ENCODE assay signal across 18 cellular contexts in the genomic region with DNA sequence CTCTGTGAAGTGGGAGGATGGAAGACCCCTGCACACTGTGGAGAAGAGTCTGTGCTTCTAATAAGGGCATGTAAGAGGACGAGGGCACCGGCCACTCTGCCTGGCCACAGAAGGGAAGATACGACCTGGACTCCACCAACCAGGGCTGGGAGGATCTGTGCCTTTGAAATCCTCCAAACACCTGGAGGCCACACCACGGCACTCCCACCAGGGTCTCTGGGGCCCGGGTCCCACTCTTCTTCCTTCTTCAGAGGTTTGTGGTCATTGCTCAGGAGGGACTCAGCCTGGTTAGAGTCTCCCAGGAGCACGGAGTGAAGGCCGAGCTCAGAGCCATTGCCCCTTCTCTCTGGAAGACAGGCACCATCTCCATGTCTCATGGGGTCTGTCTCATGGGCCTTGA. TPM values are rescaled to one million over a fixed set of nuclear protein-coding genes. Genes with fewer than 3 reads are reported as not detected.
DNase-seq lines count a peak whose midpoint lies in the region; ATAC-seq, FAIRE-seq and TF ChIP-seq lines count a peak whose summit lies in the region.
"Had no signal": no experiment of that assay in that cellular context is flagged by ENCODE, and none has a peak within 500 bp of the region (broad histone marks: within the 10 kb centered on the region; RNA-seq: fewer than 3 reads in every experiment).

No MANE protein-coding gene starts in this region.

- FAIRE-seq in H1 (lab: Jason Lieb, UNC) (no peak), frontal cortex (lab: Jason Lieb, UNC) (no peak)
- FAIRE-seq: RCC 7860 had no signal

- H3K27me3 ChIP-seq in HL-60 (ENCODE audit: insufficient read depth, poor library complexity, severe bottlenecking) (no peaks in the 10 kb centered on the region), H1 (replicated peaks in 1 of 4; ENCODE audit: control insufficient read depth in 3 of 4, extremely low read depth in 1 of 4, insufficient read depth in 3 of 4, low read length in 3 of 4) (no peaks in the 10 kb centered on the region), sigmoid colon (no peaks in the 10 kb centered on the region), upper lobe of left lung (no peaks in the 10 kb centered on the region)

- peak overlapping the region; percentile 69 for H3K27ac ChIP-seq in HL-60 (replicated peaks)
- H3K27ac ChIP-seq in H1 (ENCODE audit: low read depth, low read length) = no peak overlapping the region
- peak overlapping the region; percentile 56 to 81 (median 75) for H3K27ac ChIP-seq in sigmoid colon
- peak overlapping the region; percentile 54 to 87 (median 82) for H3K27ac ChIP-seq in upper lobe of left lung
- H3K27ac ChIP-seq: C4-2B had no signal

- no peaks in the 10 kb centered on the region for H3K9me3 ChIP-seq in H1 (ENCODE audit: insufficient read depth in 2 of 2, low read depth in 1 of 2, low read length in 1 of 2)
- no peaks in the 10 kb centered on the region for H3K9me3 ChIP-seq in sigmoid colon
- H3K9me3 ChIP-seq in upper lobe of left lung = no peaks in the 10 kb centered on the region

- H3K9ac ChIP-seq in H1 (replicated peaks in 1 of 4; ENCODE audit: extremely low read depth in 1 of 4, low read depth in 3 of 4, low read length in 3 of 4) = no peak overlapping the region

- ATAC-seq in upper lobe of left lung (ENCODE audit: low FRiP score in 2 of 2) (no peak), GM19023 (IDR thresholded peaks at IDR 0.05; ENCODE audit: unreplicated experiment) (no peak)

- TF ChIP-seq EP300 in H1 (IDR thresholded peaks at IDR 0.05; ENCODE audit: borderline replicate concordance in 1 of 2, low read depth in 2 of 2, low read length in 2 of 2) (no peak), sigmoid colon (IDR thresholded peaks at IDR 0.05) (no peak), upper lobe of left lung (IDR thresholded peaks at IDR 0.05) (no peak)

- no peaks in the 10 kb centered on the region; a peak in 1 of 4 replicates for H3K79me2 ChIP-seq in H1 (ENCODE audit: control insufficient read depth in 1 of 2, insufficient read depth in 2 of 2, low read length in 2 of 2)

- no peak overlapping the region for H2BK20ac ChIP-seq in H1 (ENCODE audit: low read length)

- no peak overlapping the region for H3K14ac ChIP-seq in H1 (ENCODE audit: insufficient read length)

- H2AFZ ChIP-seq in H1 (ENCODE audit: low read length) = no peak overlapping the region

- no peak overlapping the region for H3K4ac ChIP-seq in H1 (replicated peaks; ENCODE audit: insufficient read length, low read depth, low read length)

- CTCF ChIA-PET in H1 (lab: Charles Lee; ENCODE audit: partially characterized antibody) = interaction anchor here (0.6 to 2.1 kb wide), 6 partner anchors 11 to 704 kb away, joined by 3 to 20 read pairs (median 4); no protein-coding TSS in a partner anchor

- H3K23ac ChIP-seq in H1 (ENCODE audit: insufficient read length) = no peak overlapping the region

- TF ChIP-seq RAD21 in H1 (IDR thresholded peaks at IDR 0.05 in 1 of 2, conservative IDR thresholded peaks at IDR 0.05 in 1 of 2; ENCODE audit: low read depth in 2 of 2, low read length in 2 of 2) = no peak

- intact Hi-C loops in sigmoid colon (cut with DNase I) = no loop called here

- DNase-seq in HL-60 (ENCODE audit: low read depth in 1 of 2, low spot score in 1 of 2) = no peak
- DNase-seq in H1 (ENCODE audit: low read depth in 1 of 2, low spot score in 2 of 2) = no peak
- DNase-seq in sigmoid colon = peak; percentile 62
- DNase-seq in upper lobe of left lung = no peak
- DNase-seq in NCI-H128 (lab: John Stamatoyannopoulos, UW; ENCODE audit: unreplicated experiment) = no peak
- DNase-seq in frontal cortex (ENCODE audit: low spot score in 2 of 2) = no peak
- DNase-seq: COR-L47, HCEC 1CT, Karpas-422, MM.1S, NCI-H1105, NCI-H187, NCI-H510A, NCI-H82, SHP77 had no signal

- peak overlapping the region; percentile 66; the same call in 1 of the 2 replicates for H2BK5ac ChIP-seq in H1 (ENCODE audit: low read depth, low read length)

- no peak overlapping the region for H4K91ac ChIP-seq in H1 (replicated peaks; ENCODE audit: insufficient read length, low read length)

- H4K5ac ChIP-seq in H1 (ENCODE audit: insufficient read length, low read depth, low read length) = no peak overlapping the region

- no peak overlapping the region for H2BK120ac ChIP-seq in H1 (replicated peaks; ENCODE audit: low read depth, low read length)

- TF ChIP-seq CTCF in HL-60 (IDR thresholded peaks at IDR 0.05; ENCODE audit: insufficient read depth, low read length) = no peak
- TF ChIP-seq CTCF in H1 (IDR thresholded peaks at IDR 0.05; ENCODE audit: control extremely low read depth in 1 of 3, insufficient read depth in 1 of 3, low read depth in 1 of 3, low read length in 3 of 3) = no peak
- no peak for TF ChIP-seq CTCF in sigmoid colon (IDR thresholded peaks at IDR 0.05)
- no peak for TF ChIP-seq CTCF in upper lobe of left lung (IDR thresholded peaks at IDR 0.05)

- H3K4me3 ChIP-seq in HL-60 (replicated peaks; ENCODE audit: insufficient read depth, low read length) = no peak overlapping the region
- H3K4me3 ChIP-seq in H1 (ENCODE audit: extremely low read depth in 1 of 4, insufficient read depth in 2 of 4, low read depth in 3 of 4, low read length in 4 of 4) = no peak overlapping the region
- no peak overlapping the region for H3K4me3 ChIP-seq in sigmoid colon
- no peak overlapping the region for H3K4me3 ChIP-seq in upper lobe of left lung

- no peak overlapping the region for H4K8ac ChIP-seq in H1 (ENCODE audit: extremely low read depth, insufficient read depth, low read length)

- H2BK15ac ChIP-seq in H1 (ENCODE audit: low read length) = no peak overlapping the region

- H2AK5ac ChIP-seq in H1 (ENCODE audit: low read depth, low read length) = no peak overlapping the region

- POLR2A ChIA-PET in H1 (lab: Charles Lee; ENCODE audit: partially characterized antibody) = interaction anchor here (1.5 kb wide), 1 partner anchor 9 kb away, joined by 3 read pairs; no protein-coding TSS in a partner anchor

- WGBS in H1 (ENCODE audit: extremely low coverage in 1 of 2, insufficient coverage in 1 of 2, insufficient read length in 1 of 2, insufficient replicate concordance in 2 of 2, low coverage in 1 of 2, low lambda C conversion rate in 2 of 2, missing lambda C conversion rate in 1 of 2), 2 experiments = 93% methylated on average over 7 of the region's 7 CpGs; no CpG with 5 or more reads in 1 of the 2 experiments
- 87 to 90% methylated on average over 7 of the region's 7 CpGs for WGBS in sigmoid colon, 2 donors
- WGBS in upper lobe of left lung, 2 donors = 87 to 91% methylated on average over 7 of the region's 7 CpGs

- H3K4me1 ChIP-seq in H1 (replicated peaks in 1 of 4; ENCODE audit: control insufficient read depth in 3 of 4, insufficient read depth in 4 of 4, low read length in 3 of 4) = no peaks in the 10 kb centered on the region
- peaks cover 0 to 30% (median 20%) of the 10 kb centered on the region in 4 donors for H3K4me1 ChIP-seq in sigmoid colon
- H3K4me1 ChIP-seq in upper lobe of left lung = peaks cover 30 to 66% (median 46%) of the 10 kb centered on the region in 4 donors

- H3K56ac ChIP-seq in H1 (replicated peaks; ENCODE audit: insufficient read length, low read depth, low read length) = no peak overlapping the region

- H2BK12ac ChIP-seq in H1 (ENCODE audit: low read depth, low read length) = no peak overlapping the region

- H3K79me1 ChIP-seq in H1 (ENCODE audit: low read depth, low read length) = peaks cover 3% of the 10 kb centered on the region; the same call in 1 of the 2 replicates

- TF ChIP-seq POLR2A in H1 (IDR thresholded peaks at IDR 0.05; ENCODE audit: control extremely low read depth in 1 of 2, low read depth in 2 of 2, low read length in 2 of 2) = no peak
- no peak for TF ChIP-seq POLR2A in sigmoid colon (IDR thresholded peaks at IDR 0.05)
- TF ChIP-seq POLR2A in upper lobe of left lung (IDR thresholded peaks at IDR 0.05) = no peak

- no peaks in the 10 kb centered on the region for H3K36me3 ChIP-seq in H1 (ENCODE audit: control insufficient read depth in 2 of 4, insufficient read depth in 4 of 4, low read length in 3 of 4)
- peaks cover 0 to 9% (median 2%) of the 10 kb centered on the region in 4 donors for H3K36me3 ChIP-seq in sigmoid colon
- peaks cover 0 to 31% (median 6%) of the 10 kb centered on the region in 4 donors for H3K36me3 ChIP-seq in upper lobe of left lung

- no peak overlapping the region for H3K4me2 ChIP-seq in H1 (ENCODE audit: insufficient read depth in 1 of 2, low read depth in 2 of 2, low read length in 2 of 2)

- H3K23me2 ChIP-seq in H1 (ENCODE audit: low read depth, low read length) = no peaks in the 10 kb centered on the region

- H4K20me1 ChIP-seq in H1 (replicated peaks in 1 of 2; ENCODE audit: control insufficient read depth in 1 of 2, insufficient read depth in 2 of 2, low read length in 2 of 2) = no peaks in the 10 kb centered on the region

- H3K18ac ChIP-seq in H1 (ENCODE audit: extremely low read depth, low read length) = no peak overlapping the region

TF ChIP-seq in H1, 55 proteins besides CTCF, POLR2A, EP300 and RAD21 (continues in another document):
- TF ChIP-seq POLR2AphosphoS5 (IDR thresholded peaks at IDR 0.05; ENCODE audit: low read depth, low read length) = no peak
- no peak for TF ChIP-seq TBP (IDR thresholded peaks at IDR 0.05; ENCODE audit: low read depth, low read length)
- no peak for TF ChIP-seq RBBP5 (IDR thresholded peaks at IDR 0.05; ENCODE audit: borderline replicate concordance, low read depth, low read length)
- TF ChIP-seq SAP30 (IDR thresholded peaks at IDR 0.05; ENCODE audit: insufficient read depth, insufficient replicate concordance, low read length) = no peak
- TF ChIP-seq NANOG (IDR thresholded peaks at IDR 0.05; ENCODE audit: insufficient read depth, low read depth, low read length, poor library complexity, severe bottlenecking) = no peak
- TF ChIP-seq, protein P1, sequence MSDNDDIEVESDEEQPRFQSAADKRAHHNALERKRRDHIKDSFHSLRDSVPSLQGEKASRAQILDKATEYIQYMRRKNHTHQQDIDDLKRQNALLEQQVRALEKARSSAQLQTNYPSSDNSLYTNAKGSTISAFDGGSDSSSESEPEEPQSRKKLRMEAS (IDR thresholded peaks at IDR 0.05) = no peak
- TF ChIP-seq BRCA1 (IDR thresholded peaks at IDR 0.05; ENCODE audit: low read depth, low read length) = no peak

RNA-seq across cellular contexts. Expression of a gene that starts 42.0 kb away (rescaled TPM):
- total RNA-seq in H1 (2021; fragmentation: NEBNext Ultra II Directional; extraction: Animal tissue kit (Norgen Biotek cat#: 25700)) = 24.7 and 27.9 TPM in 2 replicates
- polyA plus RNA-seq in H1 (2011; rRNA removed) (14.8 and 21.5 TPM in 2 replicates), sigmoid colon (10 to 100 TPM; 48.8 to 61.7 (median 59.5) TPM)
- 23.6 TPM for polyA plus RNA-seq in H1 (2011; cell fraction: cytosol; rRNA removed)
- 14.3 TPM for polyA plus RNA-seq in H1 (2011; cell fraction: nucleus; rRNA removed)
- polyA plus RNA-seq in H1 (2012, experiment 1 of 2) = 17.1 to 20.8 TPM (median 17.7 TPM) in 4 replicates
- 24.0 TPM for polyA plus RNA-seq in H1 (2012, experiment 2 of 2)
- polyA plus RNA-seq in H1 (2013, experiment 1 of 2) = 16.4 TPM
- 16.1 TPM for polyA plus RNA-seq in H1 (2013, experiment 2 of 2)
- polyA minus RNA-seq in H1 (2011; rRNA and poly(A)+ RNA removed) = 8.5 and 11.9 TPM in 2 replicates
- polyA minus RNA-seq in H1 (2011; cell fraction: cytosol; rRNA and poly(A)+ RNA removed) = 11.2 TPM
- 4.9 TPM for polyA minus RNA-seq in H1 (2011; cell fraction: nucleus; rRNA and poly(A)+ RNA removed)
- total RNA-seq in sigmoid colon (10 to 100 TPM in 3 of 4 donors, 1 to 10 TPM in 1; 6.9 to 21.3 (median 15.1) TPM), upper lobe of left lung (10 to 100 TPM; 46.7 to 80.7 (median 57.8) TPM), frontal cortex (2.0 TPM)
